Comparison of ENCODE assay signal across 8 cellular contexts in the genomic region with DNA sequence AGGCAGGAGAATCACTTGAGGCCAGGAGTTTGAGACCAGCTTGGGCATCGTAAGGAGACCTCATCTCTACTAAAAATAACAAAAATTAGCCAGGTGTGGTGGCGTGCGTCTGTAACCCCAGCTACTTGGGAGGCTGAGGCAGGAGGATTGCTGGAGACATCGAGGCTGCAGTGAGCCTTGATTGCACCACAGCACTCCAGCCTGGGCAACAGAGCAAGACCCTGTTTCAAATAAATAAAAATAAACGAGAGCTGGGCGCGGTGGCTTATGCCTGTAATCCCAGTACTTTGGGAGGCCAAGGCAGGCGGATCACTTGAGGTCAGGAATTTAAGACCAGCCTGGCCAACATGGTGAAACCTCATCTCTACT. TPM values are rescaled to one million over a fixed set of nuclear protein-coding genes. Genes with fewer than 3 reads are reported as not detected.
DNase-seq lines count a peak whose midpoint lies in the region; ATAC-seq and TF ChIP-seq lines count a peak whose summit lies in the region.
"Not testable (repeated sequence)": the region's sequence is repeated elsewhere in the genome, so short reads cannot be mapped to it uniquely, and the experiment has no call there.

No MANE protein-coding gene starts in this region.

- not testable (repeated sequence) for DNase-seq in AG04450 (ENCODE audit: low read depth, low spot score); HFFc6; T-cell; dorsolateral prefrontal cortex; neural crest cell (ENCODE audit: low read depth, low spot score); stimulated activated naive B cell treated with anti-CD40 and anti-IgM and Interleukin-4, amounts not matched to agents 10 μg/mL and 1 μg/mL and 100 μg/mL, for 72 hours

- H3K36me3 Mint-ChIP-seq in HFFc6 (ENCODE audit: low read depth) (peaks cover 13% of the 10 kb centered on the region), T-cell (peaks cover 22% of the 10 kb centered on the region)
- H3K36me3 Mint-ChIP-seq in activated naive CD4-positive, alpha-beta T cell treated with anti-CD3 and anti-CD28 coated beads, Interleukin-2, amount 50 U/mL, for 24 hours; neural crest cell (ENCODE audit: low read depth): not testable (repeated sequence)
- peaks cover 10 to 22% of the 10 kb centered on the region in 2 donors for H3K36me3 Mint-ChIP-seq in stimulated activated naive B cell treated with anti-CD40 and anti-IgM and Interleukin-4, amounts not matched to agents 10 μg/mL and 1 μg/mL and 100 μg/mL, for 72 hours

- H3K27ac Mint-ChIP-seq in HFFc6; activated naive CD4-positive, alpha-beta T cell treated with anti-CD3 and anti-CD28 coated beads, Interleukin-2, amount 50 U/mL, for 24 hours; neural crest cell (ENCODE audit: unreplicated experiment); stimulated activated naive B cell treated with anti-CD40 and anti-IgM and Interleukin-4, amounts not matched to agents 10 μg/mL and 1 μg/mL and 100 μg/mL, for 72 hours: not testable (repeated sequence)
- H3K27ac Mint-ChIP-seq in T-cell, result peak overlapping the region in 1 of 2 donors; percentile 68

- H3K4me1 ChIP-seq in iPS-18a (ENCODE audit: control insufficient read depth, low read depth, low read length), result not testable (repeated sequence)

- H3K36me3 ChIP-seq in iPS-18a (ENCODE audit: control insufficient read depth, low read depth, low read length), result not testable (repeated sequence)

- intact Hi-C loops in dorsolateral prefrontal cortex (cut with DNase I), result not testable (repeated sequence)

- H3K27ac ChIP-seq in AG04450 (ENCODE audit: low read depth, low read length); iPS-18a (ENCODE audit: low read length): not testable (repeated sequence)
- H3K27ac ChIP-seq in dorsolateral prefrontal cortex, result peak overlapping the region in 57 of 59 donors; percentile 7 to 94 (median 87)

- H3K4me3 ChIP-seq in AG04450 (ENCODE audit: low read depth, low read length), result peak overlapping the region; percentile 73; the same call in 1 of the 2 replicates
- H3K4me3 ChIP-seq in dorsolateral prefrontal cortex, result peak overlapping the region in 58 of 59 donors; percentile 43 to 88 (median 77)
- peak overlapping the region; percentile 67 for H3K4me3 ChIP-seq in iPS-18a (ENCODE audit: low read length)

- not testable (repeated sequence) for ATAC-seq in T-cell (replicated peaks in 1 of 4); stimulated activated naive B cell treated with anti-CD40 and anti-IgM and Interleukin-4, amounts not matched to agents 10 μg/mL and 1 μg/mL and 100 μg/mL, for 72 hours (replicated peaks)

- CTCF ChIA-PET in AG04450 (lab: Charles Lee), result interaction anchor here (0.6 to 2.3 kb wide), 3 partner anchors 43 to 104 kb away, joined by 3 to 7 read pairs (median 3); no protein-coding TSS in a partner anchor
- CTCF ChIA-PET in T-cell (lab: Charles Lee), result interaction anchor here in 1 of 2 donors (0.6 kb wide), 1 partner anchor 36 kb away, joined by 9 read pairs; no protein-coding TSS in a partner anchor

- H3K9ac ChIP-seq in iPS-18a (ENCODE audit: low read length), result not testable (repeated sequence)

- not testable (repeated sequence) for TF ChIP-seq CTCF in AG04450 (IDR thresholded peaks at IDR 0.05; ENCODE audit: low read depth, low read length); HFFc6 (IDR thresholded peaks at IDR 0.05); dorsolateral prefrontal cortex (IDR thresholded peaks at IDR 0.05 in 54 of 56, conservative IDR thresholded peaks at IDR 0.05 in 2 of 56; ENCODE audit: low read depth in 1 of 56, partially characterized antibody in 56 of 56); neural crest cell (conservative IDR thresholded peaks at IDR 0.05)

- not testable (repeated sequence) for H3K27me3 ChIP-seq in AG04450 (ENCODE audit: control insufficient read depth, insufficient read depth, low read length); dorsolateral prefrontal cortex; iPS-18a (ENCODE audit: control insufficient read depth, insufficient read depth, low read length)

- POLR2A ChIA-PET in AG04450 (lab: Yijun Ruan, JAX), result interaction anchor here (0.5 to 1.6 kb wide), 4 partner anchors 16 to 218 kb away, joined by 3 to 4 read pairs (median 4); a partner anchor contains a TSS
- POLR2A ChIA-PET in T-cell (lab: Charles Lee), result not testable (repeated sequence)

- H3K4me1 Mint-ChIP-seq in HFFc6 (ENCODE audit: low read depth) (peaks cover 20% of the 10 kb centered on the region), T-cell (peaks cover 18 to 31% (median 28%) of the 10 kb centered on the region in 3 donors), neural crest cell (peaks cover 12% of the 10 kb centered on the region)
- peaks cover 33% of the 10 kb centered on the region for H3K4me1 Mint-ChIP-seq in activated naive CD4-positive, alpha-beta T cell treated with anti-CD3 and anti-CD28 coated beads, Interleukin-2, amount 50 U/mL, for 24 hours
- H3K4me1 Mint-ChIP-seq in stimulated activated naive B cell treated with anti-CD40 and anti-IgM and Interleukin-4, amounts not matched to agents 10 μg/mL and 1 μg/mL and 100 μg/mL, for 72 hours, result peaks cover 15 to 30% of the 10 kb centered on the region in 2 donors

- not testable (repeated sequence) for H3K9me3 ChIP-seq in AG04450 (ENCODE audit: control insufficient read depth, insufficient read depth, low read length); iPS-18a (ENCODE audit: control insufficient read depth, low read depth, low read length)

- H3K27me3 Mint-ChIP-seq in HFFc6 (ENCODE audit: insufficient read depth); T-cell; activated naive CD4-positive, alpha-beta T cell treated with anti-CD3 and anti-CD28 coated beads, Interleukin-2, amount 50 U/mL, for 24 hours; neural crest cell (ENCODE audit: low read depth); stimulated activated naive B cell treated with anti-CD40 and anti-IgM and Interleukin-4, amounts not matched to agents 10 μg/mL and 1 μg/mL and 100 μg/mL, for 72 hours: not testable (repeated sequence)

- peak overlapping the region; percentile 80 for H3K4me3 Mint-ChIP-seq in HFFc6
- H3K4me3 Mint-ChIP-seq in T-cell, result peak overlapping the region; percentile 79 to 80 (median 79)
- peak overlapping the region; percentile 64 for H3K4me3 Mint-ChIP-seq in activated naive CD4-positive, alpha-beta T cell treated with anti-CD3 and anti-CD28 coated beads, Interleukin-2, amount 50 U/mL, for 24 hours
- peak overlapping the region; percentile 87 for H3K4me3 Mint-ChIP-seq in neural crest cell
- peak overlapping the region; percentile 84 to 88 for H3K4me3 Mint-ChIP-seq in stimulated activated naive B cell treated with anti-CD40 and anti-IgM and Interleukin-4, amounts not matched to agents 10 μg/mL and 1 μg/mL and 100 μg/mL, for 72 hours

- H3K9me3 Mint-ChIP-seq in HFFc6; T-cell; activated naive CD4-positive, alpha-beta T cell treated with anti-CD3 and anti-CD28 coated beads, Interleukin-2, amount 50 U/mL, for 24 hours; neural crest cell; stimulated activated naive B cell treated with anti-CD40 and anti-IgM and Interleukin-4, amounts not matched to agents 10 μg/mL and 1 μg/mL and 100 μg/mL, for 72 hours: not testable (repeated sequence)

RNA-seq across cellular contexts. Expression of a gene that starts 0.6 kb away (rescaled TPM):
- 15.6 and 17.0 TPM in 2 replicates for polyA plus RNA-seq in AG04450 (2011; rRNA removed)
- polyA minus RNA-seq in AG04450 (2011; rRNA and poly(A)+ RNA removed), result 50.1 and 73.3 TPM in 2 replicates
- 10 to 100 TPM in 2 of 6 experiments, 1 to 10 TPM in 4; 6.7 to 11.1 (median 8.7) TPM for total RNA-seq in HFFc6 (2021; fragmentation: NEBNext Ultra II Directional; extraction: Animal tissue kit (Norgen Biotek cat#: 25700))
- 1 to 10 TPM; 4.7 to 9.5 (median 8.8) TPM for total RNA-seq in T-cell
- total RNA-seq in dorsolateral prefrontal cortex, result 10 to 100 TPM; 16.1 to 39.7 (median 27.1) TPM
- 15.1 and 15.4 TPM in 2 replicates for total RNA-seq in neural crest cell

RNA-seq across cellular contexts. Expression of a gene that starts 6.0 kb away (rescaled TPM):
- polyA plus RNA-seq in AG04450 (2011; rRNA removed), result 71.9 and 90.6 TPM in 2 replicates
- 49.4 and 55.9 TPM in 2 replicates for polyA minus RNA-seq in AG04450 (2011; rRNA and poly(A)+ RNA removed)
- total RNA-seq in HFFc6 (2021; fragmentation: NEBNext Ultra II Directional; extraction: Animal tissue kit (Norgen Biotek cat#: 25700)), result 10 to 100 TPM; 36.9 to 51.8 (median 46.5) TPM
- total RNA-seq in T-cell (10 to 100 TPM; 15.6 to 32.9 (median 27.0) TPM), dorsolateral prefrontal cortex (100 to 1,000 TPM in 46 of 120 experiments, 10 to 100 TPM in 74; 70.3 to 122 (median 96.4) TPM), neural crest cell (34.8 and 36.1 TPM in 2 replicates)

RNA-seq across cellular contexts. Expression of a gene that starts 6.2 kb away (rescaled TPM):
- 12.1 and 14.6 TPM in 2 replicates for polyA plus RNA-seq in AG04450 (2011; rRNA removed)
- polyA minus RNA-seq in AG04450 (2011; rRNA and poly(A)+ RNA removed), result 7.5 and 14.5 TPM in 2 replicates
- 10 to 100 TPM in 4 of 6 experiments, 1 to 10 TPM in 2; 7.7 to 11.8 (median 10.4) TPM for total RNA-seq in HFFc6 (2021; fragmentation: NEBNext Ultra II Directional; extraction: Animal tissue kit (Norgen Biotek cat#: 25700))
- 10 to 100 TPM; 59.7 to 81.8 (median 69.6) TPM for total RNA-seq in T-cell
- total RNA-seq in dorsolateral prefrontal cortex, result 100 to 1,000 TPM in 3 of 120 experiments, 10 to 100 TPM in 117; 31.2 to 104 (median 61.7) TPM
- total RNA-seq in neural crest cell, result 7.0 and 10.3 TPM in 2 replicates

RNA-seq across cellular contexts. Expression of a gene that starts 15.1 kb away (rescaled TPM):
- polyA plus RNA-seq in AG04450 (2011; rRNA removed), result 13.8 and 18.5 TPM in 2 replicates
- polyA minus RNA-seq in AG04450 (2011; rRNA and poly(A)+ RNA removed), result 11.5 and 21.1 TPM in 2 replicates
- total RNA-seq in HFFc6 (2021; fragmentation: NEBNext Ultra II Directional; extraction: Animal tissue kit (Norgen Biotek cat#: 25700)), result 10 to 100 TPM; 52.4 to 82.2 (median 59.7) TPM
- 10 to 100 TPM in 3 of 5 donors, 1 to 10 TPM in 2; 8.6 to 16.2 (median 10.7) TPM for total RNA-seq in T-cell
- total RNA-seq in dorsolateral prefrontal cortex, result 100 to 1,000 TPM in 2 of 120 experiments, 10 to 100 TPM in 118; 42.8 to 103 (median 77.0) TPM
- total RNA-seq in neural crest cell, result 10.3 and 12.3 TPM in 2 replicates

RNA-seq across cellular contexts. Expression of a gene that starts 34.4 kb away (rescaled TPM):
- 0.88 and 0.89 TPM in 2 replicates for polyA plus RNA-seq in AG04450 (2011; rRNA removed)
- 0.30 and 0.51 TPM in 2 replicates for polyA minus RNA-seq in AG04450 (2011; rRNA and poly(A)+ RNA removed)
- 1 to 10 TPM; 1.2 to 2.2 (median 1.6) TPM for total RNA-seq in HFFc6 (2021; fragmentation: NEBNext Ultra II Directional; extraction: Animal tissue kit (Norgen Biotek cat#: 25700))
- 1 to 10 TPM; 1.6 to 5.5 (median 4.3) TPM for total RNA-seq in T-cell
- 1 to 10 TPM in 67 of 120 experiments, under 1 TPM in 52, not detected in 1; 0.29 to 2.7 (median 1.1) TPM for total RNA-seq in dorsolateral prefrontal cortex
- total RNA-seq in neural crest cell, result 2.9 and 3.5 TPM in 2 replicates
